In the genomic region with DNA sequence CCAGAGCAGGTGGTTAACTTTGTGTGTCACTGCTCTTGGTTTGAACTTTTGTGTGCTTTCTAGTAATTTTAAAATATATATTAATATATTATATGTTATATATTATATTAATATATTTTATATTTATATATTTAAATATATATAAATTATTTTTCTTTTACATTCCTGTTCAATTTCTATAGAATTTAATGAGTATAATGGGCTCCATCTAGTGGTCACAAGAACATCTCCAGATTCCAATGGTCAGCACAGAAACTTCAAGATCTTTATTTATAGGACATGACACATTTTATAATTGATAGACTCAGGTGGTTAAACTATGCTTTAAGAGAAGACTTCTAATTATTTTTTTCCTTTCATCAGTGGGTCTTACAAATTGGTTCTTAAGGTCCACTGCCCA, we compare ENCODE assay signal across 9 cellular contexts. TPM values are rescaled to one million over a fixed set of nuclear protein-coding genes. Genes with fewer than 3 reads are reported as not detected.
DNase-seq lines count a peak whose midpoint lies in the region; ATAC-seq and TF ChIP-seq lines count a peak whose summit lies in the region.
"Had no signal": no experiment of that assay in that cellular context is flagged by ENCODE, and none has a peak within 500 bp of the region (broad histone marks: within the 10 kb centered on the region; RNA-seq: fewer than 3 reads in every experiment).

No MANE protein-coding gene starts in this region.

- ATAC-seq in HG03354 (IDR thresholded peaks at IDR 0.05; ENCODE audit: poor library complexity, severe bottlenecking, unreplicated experiment) (no peak), HG03025 (IDR thresholded peaks at IDR 0.05; ENCODE audit: low FRiP score, unreplicated experiment) (no peak)

- CTCF ChIA-PET in GM10248 (lab: Yijun Ruan, JAX) = interaction anchor here (1.2 to 3.5 kb wide), 7 partner anchors 8 to 316 kb away, joined by 4 to 41 read pairs (median 5); no protein-coding TSS in a partner anchor

- peak; percentile 35 for TF ChIP-seq CTCF in GM10248 (IDR thresholded peaks at IDR 0.05; ENCODE audit: control extremely low read depth, extremely low read depth, low read depth, missing control alignments)

- DNase-seq in GM10248 (ENCODE audit: extremely low spot score) = no peak
- peak; percentile 21 for DNase-seq in NCI-H460 (ENCODE audit: extremely low read depth, low read depth)
- peak; percentile 47 for DNase-seq in dermis blood vessel endothelial cell
- DNase-seq in pons (ENCODE audit: low spot score) = peak; percentile 49
- DNase-seq in stimulated activated CD4-positive, alpha-beta T cell treated with anti-CD3 and anti-CD28 coated beads, Interleukin-4, amount 100 ng/mL, for 24 hours = no peak
- DNase-seq in NCI-H2081 (lab: John Stamatoyannopoulos, UW) = no peak

- POLR2A ChIA-PET in GM10248 (lab: Yijun Ruan, JAX) = no interaction called here

RNA-seq across cellular contexts. Expression of gene COL23A1, which starts 39.1 kb away (rescaled TPM):
- 0.06 TPM in 1 of 2 replicates, not detected in the other for total RNA-seq in NCI-H460 (2014; rRNA removed; shearing (Covaris generic))
- polyA plus RNA-seq in NCI-H460 (2014; cell fraction: nucleus; rRNA removed) = not detected in 2 replicates
- total RNA-seq in dermis blood vessel endothelial cell = 0.09 and 0.17 TPM in 2 replicates
- total RNA-seq: HT1080 had no signal

Comparison
In these comparisons a context has a peak if more than half of its experiments do, and no peak if none do; other contexts are left out.
1. DNase-seq: peak in NCI-H460 (single experiment), dermis blood vessel endothelial cell (single experiment) and pons (single experiment); none in GM10248 (single experiment), stimulated activated CD4-positive, alpha-beta T cell treated with anti-CD3 and anti-CD28 coated beads, Interleukin-4, amount 100 ng/mL, for 24 hours (single experiment) and NCI-H2081 (0 of 2).